29 cellular contexts compared by ENCODE assay signal in genomic region chr2:181872178-181872577, GRCh38.
"Had no signal": no experiment of that assay in that cellular context is flagged by ENCODE, and none has a peak within 500 bp of the region (broad histone marks: within the 10 kb centered on the region; RNA-seq: fewer than 3 reads in every experiment).

No MANE protein-coding gene starts in this region.

- H3K4me2 ChIP-seq: neural progenitor cell had no signal

- ATAC-seq: gastrocnemius medialis; left lobe of liver; naive thymus-derived CD4-positive, alpha-beta T cell; stimulated activated effector memory CD8-positive, alpha-beta T cell treated with anti-CD3 and anti-CD28 coated beads, Interleukin-12 subunit alpha, Interleukin-12 subunit beta, amount 100 ng/mL, for 72 hours had no signal

- H3K9ac ChIP-seq: neural progenitor cell had no signal

- FAIRE-seq: urothelium cell line had no signal

- H3K4me1 Mint-ChIP-seq: endodermal cell; naive thymus-derived CD4-positive, alpha-beta T cell; nephron; stimulated activated effector memory CD8-positive, alpha-beta T cell treated with anti-CD3 and anti-CD28 coated beads, Interleukin-12 subunit alpha, Interleukin-12 subunit beta, amount 100 ng/mL, for 72 hours had no signal

- H3K27me3 ChIP-seq: colonic mucosa, esophagus squamous epithelium, gastrocnemius medialis, neural progenitor cell, right atrium auricular region, sigmoid colon, stomach, testis, tibial artery, upper lobe of left lung had no signal

- H3K36me3 Mint-ChIP-seq: naive thymus-derived CD4-positive, alpha-beta T cell; neural progenitor cell; stimulated activated effector memory CD8-positive, alpha-beta T cell treated with anti-CD3 and anti-CD28 coated beads, Interleukin-12 subunit alpha, Interleukin-12 subunit beta, amount 100 ng/mL, for 72 hours had no signal

- H3K27ac ChIP-seq: colonic mucosa, esophagus squamous epithelium, gastrocnemius medialis, neural progenitor cell, prostate gland, right atrium auricular region, sigmoid colon, stomach, testis, tibial artery, upper lobe of left lung had no signal

- DNase-seq: cerebellar nuclear complex; colonic mucosa; effector CD8-positive, alpha-beta T cell; endodermal cell; erythroblast; esophagus squamous epithelium; foreskin fibroblast; gastrocnemius medialis; head of caudate nucleus; kidney; mesenchymal stem cell; midbrain; naive thymus-derived CD4-positive, alpha-beta T cell; sigmoid colon; stimulated activated CD4-positive, alpha-beta T cell treated with anti-CD3 and anti-CD28 coated beads, Interleukin-2, amount 100 ng/mL, for 24 hours; stimulated activated CD4-positive, alpha-beta T cell treated with anti-CD3 and anti-CD28 coated beads, Interleukin-4, amount 100 ng/mL, for 24 hours; stimulated activated naive CD4-positive, alpha-beta T cell treated with Interleukin-2 at 50 U/mL for 16 hours; stomach; testis; tibial artery; upper lobe of left lung had no signal

- H3K9me3 ChIP-seq: colonic mucosa, esophagus squamous epithelium, gastrocnemius medialis, prostate gland, right atrium auricular region, sigmoid colon, stomach, testis, tibial artery, upper lobe of left lung had no signal

- H3K9me3 Mint-ChIP-seq: dendritic cell treated with granulocyte-macrophage colony-stimulating factor and Interleukin-4, amounts not matched to agents 40 ng/mL and 50 ng/mL, for 4 days; endodermal cell; naive thymus-derived CD4-positive, alpha-beta T cell; nephron; neural progenitor cell; stimulated activated effector memory CD8-positive, alpha-beta T cell treated with anti-CD3 and anti-CD28 coated beads, Interleukin-12 subunit alpha, Interleukin-12 subunit beta, amount 100 ng/mL, for 72 hours had no signal

- H3K36me3 ChIP-seq: colonic mucosa, esophagus squamous epithelium, gastrocnemius medialis, neural progenitor cell, prostate gland, right atrium auricular region, sigmoid colon, stomach, tibial artery, upper lobe of left lung had no signal

- H3K4me3 Mint-ChIP-seq: dendritic cell treated with granulocyte-macrophage colony-stimulating factor and Interleukin-4, amounts not matched to agents 40 ng/mL and 50 ng/mL, for 4 days; endodermal cell; naive thymus-derived CD4-positive, alpha-beta T cell; nephron; neural progenitor cell; stimulated activated effector memory CD8-positive, alpha-beta T cell treated with anti-CD3 and anti-CD28 coated beads, Interleukin-12 subunit alpha, Interleukin-12 subunit beta, amount 100 ng/mL, for 72 hours had no signal

- H3K4me3 ChIP-seq: colonic mucosa, esophagus squamous epithelium, gastrocnemius medialis, neural progenitor cell, prostate gland, right atrium auricular region, sigmoid colon, stomach, testis, tibial artery, upper lobe of left lung had no signal

- H2AFZ ChIP-seq: neural progenitor cell had no signal

- H3K4me1 ChIP-seq: colonic mucosa, esophagus squamous epithelium, gastrocnemius medialis, neural progenitor cell, prostate gland, right atrium auricular region, sigmoid colon, testis had no signal

- H3K27ac Mint-ChIP-seq: dendritic cell treated with granulocyte-macrophage colony-stimulating factor and Interleukin-4, amounts not matched to agents 40 ng/mL and 50 ng/mL, for 4 days; endodermal cell; naive thymus-derived CD4-positive, alpha-beta T cell; nephron; neural progenitor cell; stimulated activated effector memory CD8-positive, alpha-beta T cell treated with anti-CD3 and anti-CD28 coated beads, Interleukin-12 subunit alpha, Interleukin-12 subunit beta, amount 100 ng/mL, for 72 hours had no signal

- H3K27me3 Mint-ChIP-seq: dendritic cell treated with granulocyte-macrophage colony-stimulating factor and Interleukin-4, amounts not matched to agents 40 ng/mL and 50 ng/mL, for 4 days had no signal
